ENCODE assay signal across 26 cellular contexts in the genomic region with DNA sequence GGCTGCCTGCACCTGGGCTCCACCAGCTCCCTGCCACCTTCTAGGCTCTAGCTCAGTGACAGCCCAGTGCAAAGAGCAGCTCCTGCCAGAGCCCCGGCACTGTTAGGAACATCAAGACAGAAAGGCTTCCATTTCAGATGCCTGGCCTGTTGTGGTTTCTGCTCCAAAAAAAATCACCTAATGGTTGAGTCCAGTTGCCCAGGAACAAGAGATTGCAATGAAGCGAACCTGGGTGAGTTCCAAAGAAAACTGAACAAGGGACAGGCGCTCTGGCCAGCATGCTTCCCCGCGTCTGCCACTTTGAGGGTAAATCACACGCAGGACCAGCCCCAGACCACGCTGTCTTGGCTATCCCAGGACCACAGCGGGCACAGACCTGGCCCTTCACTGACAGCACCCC. TPM values are rescaled to one million over a fixed set of nuclear protein-coding genes. Genes with fewer than 3 reads are reported as not detected.
"Had no signal": no experiment of that assay in that cellular context is flagged by ENCODE, and none has a peak within 500 bp of the region (broad histone marks: within the 10 kb centered on the region; RNA-seq: fewer than 3 reads in every experiment).

No MANE protein-coding gene starts in this region.

- H3K27me3 ChIP-seq: hepatocyte had no signal

- H3K4me2 ChIP-seq: hepatocyte had no signal

- H3K4me1 ChIP-seq: psoas muscle had no signal

- H2AFZ ChIP-seq: hepatocyte had no signal

- DNase-seq: effector CD4-positive, alpha-beta T cell; foreskin melanocyte; head of caudate nucleus; kidney glomerular epithelial cell; naive thymus-derived CD4-positive, alpha-beta T cell; nephron progenitor cell; psoas muscle; retina; spleen; stimulated activated CD4-positive, alpha-beta T cell treated with anti-CD3 and anti-CD28 coated beads, Interleukin-15, amount 100 ng/mL, for 24 hours; stimulated activated CD4-positive, alpha-beta T cell treated with anti-CD3 and anti-CD28 coated beads, Interleukin-1b, Interleukin-23, amount 100 ng/mL, for 48 hours; stimulated activated CD4-positive, alpha-beta T cell treated with anti-CD3 and anti-CD28 coated beads, Interleukin-4, amount 100 ng/mL, for 4 hours; stimulated activated naive CD4-positive, alpha-beta T cell treated with Interleukin-2 at 50 U/mL for 16 hours; trophoblast cell had no signal

- H3K27ac ChIP-seq: coronary artery, hepatocyte, psoas muscle, spleen had no signal

- H3K79me2 ChIP-seq: hepatocyte had no signal

- FAIRE-seq: urothelium cell line had no signal

- H3K9me3 ChIP-seq: psoas muscle, spleen had no signal

- ATAC-seq: naive thymus-derived CD4-positive, alpha-beta T cell; psoas muscle had no signal

- H3K4me3 ChIP-seq: coronary artery, hepatocyte, psoas muscle, spleen had no signal

- H3K36me3 ChIP-seq: spleen had no signal

RNA-seq across cellular contexts. Expression of gene FXYD4, which starts 57.5 kb away (rescaled TPM):
- total RNA-seq: dermis microvascular lymphatic vessel endothelial cell; lower leg skin; mammary epithelial cell; mesenteric fat pad; mononuclear cell; naive thymus-derived CD4-positive, alpha-beta T cell; omental fat pad; sciatic nerve; skeletal muscle tissue; spleen had no signal
- polyA plus RNA-seq: esophagus; mammary epithelial cell; naive thymus-derived CD4-positive, alpha-beta T cell had no signal
